ENCODE assay signal across 9 cellular contexts in genomic region chr7:149836434-149836833, GRCh38.
"Had no signal": no experiment of that assay in that cellular context is flagged by ENCODE, and none has a peak within 500 bp of the region (broad histone marks: within the 10 kb centered on the region; RNA-seq: fewer than 3 reads in every experiment).

No MANE protein-coding gene starts in this region.

- H3K36me3 ChIP-seq: HAP-1 had no signal

- H3K9me3 ChIP-seq: HAP-1 had no signal

- ATAC-seq: HCT116, HepG2, K562 had no signal

- H3K27ac ChIP-seq: GM23248, HL-60 had no signal

- H3K4me3 ChIP-seq: GM23248, HAP-1, K562 had no signal

- DNase-seq: GM23248, GOT3, H7, HFFc6 had no signal
